Comparison of ENCODE assay signal across 8 cellular contexts in genomic region chr20:45406260-45407066, GRCh38. TPM values are rescaled to one million over a fixed set of nuclear protein-coding genes. Genes with fewer than 3 reads are reported as not detected.
DNase-seq lines count a peak whose midpoint lies in the region; ATAC-seq and TF ChIP-seq lines count a peak whose summit lies in the region.

No MANE protein-coding gene starts in this region.

- under 1% methylated on average over 87 of the region's 87 CpGs for WGBS in urinary bladder

- POLR2A ChIA-PET in A673 (lab: Charles Lee; ENCODE audit: low non-redundant PET) (interaction anchor here (0.5 kb wide), 1 partner anchor 51 kb away, joined by 6 read pairs; no protein-coding TSS in a partner anchor), HEK293 (lab: Yijun Ruan, JAX) (interaction anchor here (0.6 to 2.2 kb wide), 14 partner anchors 10 to 459 kb away, joined by 3 to 22 read pairs (median 5); partner anchors contain the start of genes PIGT and SYS1)

- peaks cover 21% of the 10 kb centered on the region for H3K4me1 Mint-ChIP-seq in activated naive CD8-positive, alpha-beta T cell treated with anti-CD3 and anti-CD28 coated beads for 36 hours

- peak overlapping the region; percentile 76 for H3K27ac Mint-ChIP-seq in activated naive CD8-positive, alpha-beta T cell treated with anti-CD3 and anti-CD28 coated beads for 36 hours

- H3K36me3 ChIP-seq in A673 (ENCODE audit: insufficient read depth, low read length, poor library complexity, severe bottlenecking) (peaks cover 18% of the 10 kb centered on the region), HEK293 (ENCODE audit: control insufficient read depth in 2 of 2, insufficient read depth in 1 of 2, low read length in 2 of 2) (peaks cover 0 to 23% of the 10 kb centered on the region in 2 experiments; a peak in 2 of 3 replicates), RWPE2 (ENCODE audit: low read depth) (peaks cover 31% of the 10 kb centered on the region), urinary bladder (ENCODE audit: insufficient read depth) (no peaks in the 10 kb centered on the region)

- peak overlapping the region; percentile 79 for H3K4me3 Mint-ChIP-seq in activated naive CD8-positive, alpha-beta T cell treated with anti-CD3 and anti-CD28 coated beads for 36 hours

- BruUV-seq in A673 (replicated peaks; lab: Mats Ljungman, UMichigan), result no TSS peak

- H3K4me3 ChIP-seq in A673 (ENCODE audit: low read depth, low read length, poor library complexity, severe bottlenecking) (peak overlapping the region; percentile 76), HEK293 (ENCODE audit: low read depth, low read length) (peak overlapping the region; percentile 71), RWPE2 (ENCODE audit: severe bottlenecking) (peak overlapping the region; percentile 85), urinary bladder (ENCODE audit: low read depth, low read length) (peak overlapping the region; percentile 88)

- DNase-seq in A673 (ENCODE audit: low spot score) (peak; percentile 76), RWPE2 (ENCODE audit: low spot score) (peak; percentile 90), Right ventricle myocardium superior (peak; percentile 87), occipital lobe (lab: John Stamatoyannopoulos, UW) (peak; percentile 65), NCI-H510A treated with DMSO at 0.1 percent for 48 hours (lab: John Stamatoyannopoulos, UW) (no peak)
- peak; percentile 64 for DNase-seq in activated naive CD8-positive, alpha-beta T cell treated with anti-CD3 and anti-CD28 coated beads for 36 hours

- intact Hi-C loops in A673 (cut with micrococcal nuclease; ENCODE audit: unreplicated experiment), result no loop called here
- intact Hi-C loops in Right ventricle myocardium superior (cut with DNase I), result no loop called here

- TF ChIP-seq CTCF in A673 (conservative IDR thresholded peaks at IDR 0.05; ENCODE audit: low read depth, low read length) (0 out of 2 replicates have a peak, but pooled peaks have one; percentile 12), HEK293 (tag by site-specific recombination; IDR thresholded peaks at IDR 0.05) (peak; percentile 30; the same call in 1 of the 2 replicates), RWPE2 (IDR thresholded peaks at IDR 0.05; ENCODE audit: poor library complexity, severe bottlenecking) (peak; percentile 53)

- no peaks in the 10 kb centered on the region for H3K9me3 ChIP-seq in A673 (ENCODE audit: low read depth, low read length, poor library complexity, severe bottlenecking)
- no peaks in the 10 kb centered on the region for H3K9me3 ChIP-seq in HEK293 (ENCODE audit: control insufficient read depth, insufficient read depth, low read depth, low read length)
- no peaks in the 10 kb centered on the region for H3K9me3 ChIP-seq in RWPE2 (ENCODE audit: severe bottlenecking)

- H3K27ac ChIP-seq in A673 (ENCODE audit: low read depth, low read length, poor library complexity, severe bottlenecking) (peak overlapping the region; percentile 83), HEK293 (ENCODE audit: extremely low read depth, low read depth, low read length) (peak overlapping the region; percentile 92), RWPE2 (ENCODE audit: poor library complexity, severe bottlenecking) (peak overlapping the region; percentile 37), urinary bladder (ENCODE audit: low read depth) (peak overlapping the region; percentile 88)

- ATAC-seq in RWPE2 (ENCODE audit: low read depth) (peak; percentile 55), Right ventricle myocardium superior (ENCODE audit: poor library complexity) (peak; percentile 66)

- peaks cover 3% of the 10 kb centered on the region for H3K27me3 Mint-ChIP-seq in activated naive CD8-positive, alpha-beta T cell treated with anti-CD3 and anti-CD28 coated beads for 36 hours

- CTCF ChIA-PET in A673 (lab: Charles Lee), result interaction anchor here (1.0 to 1.4 kb wide), 2 partner anchors 34 to 44 kb away, joined by 3 read pairs; partner anchors contain the start of gene SYS1
- CTCF ChIA-PET in HEK293 (lab: Yijun Ruan, JAX), result interaction anchor here (0.7 to 2.5 kb wide), 6 partner anchors 19 to 862 kb away, joined by 3 to 18 read pairs (median 5); partner anchors contain the start of gene SYS1

- peaks cover 7% of the 10 kb centered on the region for H3K9me3 Mint-ChIP-seq in activated naive CD8-positive, alpha-beta T cell treated with anti-CD3 and anti-CD28 coated beads for 36 hours

- H3K36me3 Mint-ChIP-seq in activated naive CD8-positive, alpha-beta T cell treated with anti-CD3 and anti-CD28 coated beads for 36 hours, result peaks cover 13% of the 10 kb centered on the region

- no peaks in the 10 kb centered on the region for H3K27me3 ChIP-seq in A673 (replicated peaks; ENCODE audit: insufficient read depth, low read depth, low read length, poor library complexity)
- H3K27me3 ChIP-seq in RWPE2 (ENCODE audit: insufficient read depth, poor library complexity, severe bottlenecking), result no peaks in the 10 kb centered on the region

- H3K4me1 ChIP-seq in A673 (ENCODE audit: insufficient read depth, low read length, poor library complexity, severe bottlenecking) (peaks cover 9% of the 10 kb centered on the region), HEK293 (ENCODE audit: control insufficient read depth, insufficient read depth, low read length) (peaks cover 10% of the 10 kb centered on the region), RWPE2 (ENCODE audit: insufficient read depth, poor library complexity, severe bottlenecking) (no peaks in the 10 kb centered on the region), urinary bladder (ENCODE audit: insufficient read depth) (no peaks in the 10 kb centered on the region)

TF ChIP-seq in HEK293, 187 proteins besides CTCF, POLR2A, EP300 and RAD21 (continues in another document):
- no peak for TF ChIP-seq ZNF174 (tag by site-specific recombination; IDR thresholded peaks at IDR 0.05)
- TF ChIP-seq ZNF398 (tag by site-specific recombination; IDR thresholded peaks at IDR 0.05), result 0 out of 2 replicates have a peak, but pooled peaks have one; percentile 6
- TF ChIP-seq SCRT2 (tag by site-specific recombination; IDR thresholded peaks at IDR 0.05), result peak; percentile 91
- TF ChIP-seq ZNF248 (tag by site-specific recombination; IDR thresholded peaks at IDR 0.05), result no peak
- peak; percentile 99 for TF ChIP-seq IKZF3 (tag by site-specific recombination; IDR thresholded peaks at IDR 0.05)

RNA-seq across cellular contexts. Expression of gene DBNDD2, which starts 1.6 kb away (rescaled TPM):
- total RNA-seq in A673 (2021), result 36.4 and 38.6 TPM in 2 replicates
- total RNA-seq in activated naive CD8-positive, alpha-beta T cell treated with anti-CD3 and anti-CD28 coated beads for 36 hours, result 10 to 100 TPM; 18.1 to 20.1 TPM
- total RNA-seq in Right ventricle myocardium superior, result 350 TPM
- 5.9 TPM for total RNA-seq in occipital lobe
- 15.5 TPM for total RNA-seq in urinary bladder
- polyA plus RNA-seq in urinary bladder, result 194 TPM

RNA-seq across cellular contexts. Expression of gene PIGT, which starts 9.5 kb away (rescaled TPM):
- total RNA-seq in A673 (2021), result 97.2 and 97.3 TPM in 2 replicates
- total RNA-seq in activated naive CD8-positive, alpha-beta T cell treated with anti-CD3 and anti-CD28 coated beads for 36 hours, result 10 to 100 TPM; 48.0 to 55.4 TPM
- 113 TPM for total RNA-seq in Right ventricle myocardium superior
- total RNA-seq in occipital lobe, result 12.0 TPM
- 30.5 TPM for total RNA-seq in urinary bladder
- 121 TPM for polyA plus RNA-seq in urinary bladder

RNA-seq across cellular contexts. Expression of gene TP53TG5, which starts 28.3 kb away (rescaled TPM):
- total RNA-seq in A673 (2021) (0.69 TPM in 1 of 2 replicates, not detected in the other), Right ventricle myocardium superior (1.2 TPM), occipital lobe (not detected), urinary bladder (0.69 TPM)
- under 1 TPM; 0.40 to 0.41 TPM for total RNA-seq in activated naive CD8-positive, alpha-beta T cell treated with anti-CD3 and anti-CD28 coated beads for 36 hours
- polyA plus RNA-seq in urinary bladder, result 0.96 TPM

RNA-seq across cellular contexts. Expression of gene SYS1, which starts 43.5 kb away (rescaled TPM):
- total RNA-seq in A673 (2021), result 20.0 and 22.8 TPM in 2 replicates
- total RNA-seq in activated naive CD8-positive, alpha-beta T cell treated with anti-CD3 and anti-CD28 coated beads for 36 hours, result 10 to 100 TPM; 21.5 to 26.6 TPM
- total RNA-seq in Right ventricle myocardium superior, result 25.3 TPM
- total RNA-seq in occipital lobe, result 23.4 TPM
- 19.5 TPM for total RNA-seq in urinary bladder
- 39.4 TPM for polyA plus RNA-seq in urinary bladder

RNA-seq across cellular contexts. Expression of gene SDC4, which starts 58.2 kb away (rescaled TPM):
- total RNA-seq in A673 (2021), result 14.8 and 16.3 TPM in 2 replicates
- 10 to 100 TPM; 24.6 to 25.5 TPM for total RNA-seq in activated naive CD8-positive, alpha-beta T cell treated with anti-CD3 and anti-CD28 coated beads for 36 hours
- 80.7 TPM for total RNA-seq in Right ventricle myocardium superior
- 1.9 TPM for total RNA-seq in occipital lobe
- total RNA-seq in urinary bladder, result 28.9 TPM
- 110 TPM for polyA plus RNA-seq in urinary bladder

Comparison
In these comparisons a context has a peak if more than half of its experiments do, and no peak if none do; other contexts are left out.
1. H3K27ac ChIP-seq: peak in every context shown above with its lines; median percentile 92 in HEK293; 88 in urinary bladder; 83 in A673; 37 in RWPE2.